10 cellular contexts compared by ENCODE assay signal in the genomic region with DNA sequence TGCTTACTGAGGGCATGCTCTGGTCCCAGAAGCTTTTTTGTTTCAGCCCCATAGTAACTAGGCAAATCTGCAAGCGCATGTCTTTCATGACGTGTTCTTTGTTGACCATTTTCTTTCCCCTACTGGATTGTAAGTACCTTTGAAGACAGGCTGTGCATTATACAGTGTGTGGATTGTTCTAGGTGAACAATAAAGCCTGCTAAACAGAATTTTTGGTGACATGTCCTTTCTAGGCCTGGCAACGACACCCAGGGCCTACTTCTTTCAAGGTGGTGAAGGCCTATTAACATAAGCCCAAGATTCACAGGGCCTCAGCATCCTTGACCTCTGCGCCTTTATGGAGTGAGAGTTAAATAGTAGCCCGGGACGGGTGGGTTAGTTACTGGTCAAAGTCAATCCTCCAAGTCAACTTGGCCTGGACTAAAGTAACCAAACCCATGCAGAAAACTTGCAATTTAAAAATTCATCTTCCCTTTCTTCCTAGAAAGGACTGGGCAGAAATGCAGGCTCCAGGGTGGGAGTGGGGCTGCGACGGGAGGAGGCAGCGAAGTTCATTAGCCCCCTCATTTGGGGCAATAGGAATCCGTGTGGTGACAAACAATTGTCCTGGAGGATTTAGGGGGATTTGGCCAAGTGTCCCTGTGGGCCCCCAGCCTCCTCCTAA. TPM values are rescaled to one million over a fixed set of nuclear protein-coding genes. Genes with fewer than 3 reads are reported as not detected.
DNase-seq lines count a peak whose midpoint lies in the region; ATAC-seq and TF ChIP-seq lines count a peak whose summit lies in the region.
"Had no signal": no experiment of that assay in that cellular context is flagged by ENCODE, and none has a peak within 500 bp of the region (broad histone marks: within the 10 kb centered on the region; RNA-seq: fewer than 3 reads in every experiment).

No MANE protein-coding gene starts in this region.

- intact Hi-C loops in Right ventricle myocardium inferior (cut with DNase I) (loop anchor here (2.0 kb wide), 1 partner anchor 45 kb away; no protein-coding TSS in a partner anchor), lower lobe of right lung (cut with DNase I) (no loop called here), vagina (cut with DNase I) (no loop called here)

- no peak for TF ChIP-seq EP300 in gastroesophageal sphincter (IDR thresholded peaks at IDR 0.05)

- H3K4me3 ChIP-seq in cardiac muscle cell (peak overlapping the region; percentile 38), lower lobe of right lung (peak overlapping the region; percentile 69), thoracic aorta (peak overlapping the region; percentile 88), gastroesophageal sphincter (peak overlapping the region in 1 of 2 donors; percentile 61), vagina (peak overlapping the region in 1 of 2 donors; percentile 47)

- no peak for DNase-seq in cardiac muscle cell (ENCODE audit: low read depth in 1 of 2, low spot score in 1 of 2)
- no peak for DNase-seq in Right ventricle myocardium inferior (ENCODE audit: missing footprints)
- no peak for DNase-seq in activated naive CD8-positive, alpha-beta T cell treated with anti-CD3 and anti-CD28 coated beads, Interleukin-2, amount 50 U/mL, for 24 hours
- DNase-seq in lower lobe of right lung, result no peak
- no peak for DNase-seq in thoracic aorta (ENCODE audit: low spot score)
- no peak for DNase-seq in DMS53 treated with DMSO at 0.1 percent for 48 hours (lab: John Stamatoyannopoulos, UW; ENCODE audit: unreplicated experiment)
- DNase-seq in vagina (ENCODE audit: extremely low spot score in 2 of 2), result no peak

- peaks cover 4% of the 10 kb centered on the region for H3K27me3 Mint-ChIP-seq in activated naive CD8-positive, alpha-beta T cell treated with anti-CD3 and anti-CD28 coated beads, Interleukin-2, amount 50 U/mL, for 24 hours
- H3K27me3 Mint-ChIP-seq: CD4-positive, CD25-positive, alpha-beta regulatory T cell had no signal

- H3K36me3 ChIP-seq in cardiac muscle cell (no peaks in the 10 kb centered on the region), lower lobe of right lung (peaks cover 7% of the 10 kb centered on the region), thoracic aorta (no peaks in the 10 kb centered on the region), gastroesophageal sphincter (peaks cover 0 to 4% of the 10 kb centered on the region in 2 donors), vagina (no peaks in the 10 kb centered on the region)

- no peak overlapping the region for H3K27ac Mint-ChIP-seq in activated naive CD8-positive, alpha-beta T cell treated with anti-CD3 and anti-CD28 coated beads, Interleukin-2, amount 50 U/mL, for 24 hours

- H3K9me3 Mint-ChIP-seq in activated naive CD8-positive, alpha-beta T cell treated with anti-CD3 and anti-CD28 coated beads, Interleukin-2, amount 50 U/mL, for 24 hours, result no peaks in the 10 kb centered on the region
- H3K9me3 Mint-ChIP-seq: CD4-positive, CD25-positive, alpha-beta regulatory T cell had no signal

- no peak for TF ChIP-seq POLR2A in gastroesophageal sphincter (IDR thresholded peaks at IDR 0.05)
- TF ChIP-seq POLR2A in vagina (IDR thresholded peaks at IDR 0.05), result no peak

- H3K27me3 ChIP-seq in cardiac muscle cell, result no peaks in the 10 kb centered on the region
- H3K27me3 ChIP-seq in lower lobe of right lung (ENCODE audit: low read depth), result no peaks in the 10 kb centered on the region
- H3K27me3 ChIP-seq in thoracic aorta (replicated peaks; ENCODE audit: insufficient read depth), result no peaks in the 10 kb centered on the region
- H3K27me3 ChIP-seq in gastroesophageal sphincter, result no peaks in the 10 kb centered on the region
- H3K27me3 ChIP-seq in vagina, result no peaks in the 10 kb centered on the region

- peaks cover 8% of the 10 kb centered on the region for H3K36me3 Mint-ChIP-seq in activated naive CD8-positive, alpha-beta T cell treated with anti-CD3 and anti-CD28 coated beads, Interleukin-2, amount 50 U/mL, for 24 hours (ENCODE audit: low read depth)

- H3K27ac ChIP-seq in cardiac muscle cell (no peak overlapping the region), lower lobe of right lung (no peak overlapping the region), thoracic aorta (no peak overlapping the region), gastroesophageal sphincter (no peak overlapping the region), vagina (no peak overlapping the region)

- 87 to 100% methylated on average over 2 to 3 of the region's 10 CpGs for WGBS in gastroesophageal sphincter (ENCODE audit: low coverage in 1 of 2), 2 donors

- peaks cover 9% of the 10 kb centered on the region for H3K4me1 Mint-ChIP-seq in activated naive CD8-positive, alpha-beta T cell treated with anti-CD3 and anti-CD28 coated beads, Interleukin-2, amount 50 U/mL, for 24 hours

- H3K4me1 ChIP-seq in cardiac muscle cell (ENCODE audit: low read depth) (peaks cover 3% of the 10 kb centered on the region), lower lobe of right lung (peaks cover 7% of the 10 kb centered on the region), thoracic aorta (ENCODE audit: control insufficient read depth in 1 of 2, low read depth in 2 of 2) (peaks cover 3 to 6% of the 10 kb centered on the region in 2 donors), gastroesophageal sphincter (peaks cover 0 to 16% (median 5%) of the 10 kb centered on the region in 3 donors), vagina (peaks cover 5% of the 10 kb centered on the region)

- ATAC-seq in Right ventricle myocardium inferior (no peak), lower lobe of right lung (no peak), thoracic aorta (ENCODE audit: insufficient number of reproducible peaks, low FRiP score, low read depth) (no peak), gastroesophageal sphincter (no peak)
- no peak for ATAC-seq in activated naive CD8-positive, alpha-beta T cell treated with anti-CD3 and anti-CD28 coated beads, Interleukin-2, amount 50 U/mL, for 24 hours

- no peaks in the 10 kb centered on the region for H3K9me3 ChIP-seq in cardiac muscle cell (ENCODE audit: low read depth)
- H3K9me3 ChIP-seq in lower lobe of right lung, result no peaks in the 10 kb centered on the region
- H3K9me3 ChIP-seq in thoracic aorta, result no peaks in the 10 kb centered on the region
- no peaks in the 10 kb centered on the region for H3K9me3 ChIP-seq in gastroesophageal sphincter
- H3K9me3 ChIP-seq in vagina, result no peaks in the 10 kb centered on the region

- H3K4me3 Mint-ChIP-seq in activated naive CD8-positive, alpha-beta T cell treated with anti-CD3 and anti-CD28 coated beads, Interleukin-2, amount 50 U/mL, for 24 hours, result peak overlapping the region; percentile 87

- TF ChIP-seq CTCF in cardiac muscle cell (IDR thresholded peaks at IDR 0.05; ENCODE audit: low read depth, low read length) (no peak), lower lobe of right lung (IDR thresholded peaks at IDR 0.05) (no peak), thoracic aorta (IDR thresholded peaks at IDR 0.05) (no peak), gastroesophageal sphincter (IDR thresholded peaks at IDR 0.05) (no peak), vagina (IDR thresholded peaks at IDR 0.05) (no peak)

RNA-seq across cellular contexts. Expression of a gene that starts 37.6 kb away (rescaled TPM):
- 13.9 and 21.8 TPM in 2 replicates for total RNA-seq in cardiac muscle cell
- 3.3 and 6.8 TPM in 2 replicates for polyA plus RNA-seq in cardiac muscle cell
- not detected for total RNA-seq in Right ventricle myocardium inferior
- 2.5 TPM for total RNA-seq in lower lobe of right lung
- not detected for total RNA-seq in thoracic aorta
- not detected for total RNA-seq in gastroesophageal sphincter
- total RNA-seq in vagina, result not detected
- total RNA-seq: M059J had no signal
